In genomic region chr3:176872771-176873209, GRCh38 we compare ENCODE assay signal across 1 cellular context.
TF ChIP-seq lines count a peak whose summit lies in the region.

No MANE protein-coding gene starts in this region.

TF ChIP-seq in HepG2, 621 proteins besides CTCF, POLR2A, EP300 and RAD21 (continued from another document):
- TF ChIP-seq ZBTB40 (IDR thresholded peaks at IDR 0.05), result no peak
- TF ChIP-seq ZBTB40 (CRISPR knock-in tag; IDR thresholded peaks at IDR 0.05), result no peak
- TF ChIP-seq ELF4 (CRISPR knock-in tag; IDR thresholded peaks at IDR 0.05; ENCODE audit: borderline replicate concordance), result no peak
TF ChIP-seq in HepG2: peak in this region for 6.
